8 cellular contexts compared by ENCODE assay signal in the genomic region with DNA sequence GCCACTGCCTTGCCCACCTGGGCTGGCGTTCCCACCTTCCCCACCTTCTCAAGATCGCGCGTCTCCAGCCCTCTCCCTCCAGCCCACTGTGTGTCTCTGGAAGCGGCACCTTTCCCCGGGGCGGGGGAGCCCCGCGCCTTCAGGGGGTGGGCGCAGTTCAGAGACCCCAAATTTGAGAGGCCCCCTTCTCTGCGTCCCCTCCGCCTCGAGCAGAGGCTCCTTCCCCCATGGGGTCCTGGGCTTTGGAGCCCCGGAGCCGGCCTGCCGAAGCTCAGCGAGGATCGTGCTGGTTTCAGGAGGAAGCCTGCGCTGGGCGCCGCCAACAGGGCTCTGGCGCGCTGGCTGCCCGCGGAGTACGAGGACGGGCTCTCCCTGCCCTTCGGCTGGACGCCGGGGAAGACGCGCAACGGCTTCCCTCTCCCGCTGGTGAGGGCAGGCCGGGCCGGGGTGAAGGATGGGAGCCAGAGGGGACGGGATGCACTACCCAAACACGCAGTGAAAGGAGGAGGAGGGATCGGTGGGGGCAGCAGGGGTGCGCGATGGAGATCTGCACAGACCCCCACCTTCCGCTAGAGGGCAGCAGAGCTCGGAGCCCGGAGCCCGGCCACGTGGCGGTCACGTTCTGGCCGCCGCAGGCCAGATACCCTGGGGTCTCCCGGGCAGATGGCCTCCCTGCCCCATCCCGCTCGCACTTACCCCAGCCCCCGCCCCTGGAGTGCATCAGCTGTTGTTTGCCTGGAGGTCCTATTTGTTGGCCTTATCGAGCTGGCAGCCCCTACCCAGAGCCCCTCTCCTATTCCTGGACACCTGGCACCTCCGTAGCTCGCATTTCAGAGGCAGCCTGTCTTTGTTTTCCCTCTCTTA. TPM values are rescaled to one million over a fixed set of nuclear protein-coding genes. Genes with fewer than 3 reads are reported as not detected.
DNase-seq lines count a peak whose midpoint lies in the region; ATAC-seq, FAIRE-seq and TF ChIP-seq lines count a peak whose summit lies in the region.

No MANE protein-coding gene starts in this region.

- H3K9me3 ChIP-seq in MM.1S (replicated peaks; ENCODE audit: insufficient read depth, low read length), result no peaks in the 10 kb centered on the region
- H3K9me3 ChIP-seq in right cardiac atrium (ENCODE audit: control insufficient read depth, low read length), result no peaks in the 10 kb centered on the region

- peak; percentile 97 for FAIRE-seq in urothelium cell line (lab: Jason Lieb, UNC)

- H3K27ac ChIP-seq in MM.1S (ENCODE audit: low read length), result no peak overlapping the region
- H3K27ac ChIP-seq in right cardiac atrium (ENCODE audit: low read length), result no peak overlapping the region
- H3K27ac ChIP-seq in rectal smooth muscle tissue (ENCODE audit: low read depth, low read length), result no peak overlapping the region

- H3K9me2 ChIP-seq in MM.1S (replicated peaks; ENCODE audit: insufficient read depth, low read length), result no peaks in the 10 kb centered on the region

- ATAC-seq in GM19035 (IDR thresholded peaks at IDR 0.05; ENCODE audit: unreplicated experiment) (peak; percentile 71), right cardiac atrium (peak; percentile 90 to 95)

- WGBS in right cardiac atrium, result 5% methylated on average over 57 of the region's 57 CpGs

- H3K4me1 ChIP-seq in MM.1S (ENCODE audit: low read length), result peaks cover 5% of the 10 kb centered on the region
- no peaks in the 10 kb centered on the region for H3K4me1 ChIP-seq in right cardiac atrium (ENCODE audit: control insufficient read depth, insufficient read depth, low read length)
- no peaks in the 10 kb centered on the region for H3K4me1 ChIP-seq in rectal smooth muscle tissue (ENCODE audit: control insufficient read depth, insufficient read depth, low read length)

- H3F3A ChIP-seq in MM.1S (ENCODE audit: insufficient read depth, low read length), result no peaks in the 10 kb centered on the region

- peaks cover 88% of the 10 kb centered on the region for H3K27me3 ChIP-seq in MM.1S (replicated peaks; ENCODE audit: insufficient read depth, low read length)
- H3K27me3 ChIP-seq in right cardiac atrium (ENCODE audit: control insufficient read depth, insufficient read depth), result no peaks in the 10 kb centered on the region
- H3K27me3 ChIP-seq in rectal smooth muscle tissue (ENCODE audit: control insufficient read depth, insufficient read depth, low read length), result no peaks in the 10 kb centered on the region

- H3K79me2 ChIP-seq in MM.1S (ENCODE audit: low read length), result no peaks in the 10 kb centered on the region

- H2AFZ ChIP-seq in MM.1S (ENCODE audit: low read length), result peak overlapping the region; percentile 90

- H3K4me3 ChIP-seq in MM.1S (ENCODE audit: low read length), result peak overlapping the region; percentile 58
- H3K4me3 ChIP-seq in right cardiac atrium (ENCODE audit: low read length), result peak overlapping the region; percentile 3
- peak overlapping the region; percentile 68 for H3K4me3 ChIP-seq in rectal smooth muscle tissue (ENCODE audit: low read length)

- peak; percentile 82 for TF ChIP-seq CTCF in MM.1S (IDR thresholded peaks at IDR 0.05; ENCODE audit: low read length)

- peak; percentile 89 for DNase-seq in AG08395 (ENCODE audit: low spot score)
- peak; percentile 42 for DNase-seq in MM.1S
- peak; percentile 58 for DNase-seq in T follicular helper cell (ENCODE audit: low read depth)
- peak; percentile 5 for DNase-seq in amniotic epithelial cell (ENCODE audit: low read depth)
- DNase-seq in right cardiac atrium, result peak; percentile 68 to 87 (median 86)
- DNase-seq in urothelium cell line (ENCODE audit: low spot score), result peak; percentile 98

- intact Hi-C loops in right cardiac atrium (cut with DNase I), result no loop called here

- H3K9ac ChIP-seq in MM.1S (ENCODE audit: low read length) (peak overlapping the region; percentile 26; the same call in 1 of the 2 replicates), rectal smooth muscle tissue (ENCODE audit: low read length) (no peak overlapping the region)

- H3K4me2 ChIP-seq in MM.1S (ENCODE audit: low read depth, low read length), result peak overlapping the region; percentile 100

- H3K36me3 ChIP-seq in MM.1S (replicated peaks; ENCODE audit: insufficient read depth, low read length) (no peaks in the 10 kb centered on the region), rectal smooth muscle tissue (ENCODE audit: control insufficient read depth, insufficient read depth, low read length) (no peaks in the 10 kb centered on the region)

- H4K20me1 ChIP-seq in MM.1S (ENCODE audit: insufficient read depth, low read length), result no peaks in the 10 kb centered on the region

RNA-seq across cellular contexts. Expression of a gene that starts 11.1 kb away (rescaled TPM):
- not detected for total RNA-seq in right cardiac atrium
- 0.29 TPM for polyA plus RNA-seq in right cardiac atrium

RNA-seq across cellular contexts. Expression of a gene that starts 30.4 kb away (rescaled TPM):
- total RNA-seq in right cardiac atrium, result 10 to 100 TPM in 1 of 4 donors, 1 to 10 TPM in 3; 5.6 to 11.4 (median 7.2) TPM
- 5.9 TPM for polyA plus RNA-seq in right cardiac atrium

RNA-seq across cellular contexts. Expression of a gene that starts 31.2 kb away (rescaled TPM):
- total RNA-seq in right cardiac atrium, result under 1 TPM; 0.06 to 0.50 (median 0.23) TPM
- 0.07 TPM for polyA plus RNA-seq in right cardiac atrium

RNA-seq across cellular contexts. Expression of a gene that starts 57.0 kb away (rescaled TPM):
- total RNA-seq in right cardiac atrium, result not detected
- not detected for polyA plus RNA-seq in right cardiac atrium

Comparison
In these comparisons a context has a peak if more than half of its experiments do, and no peak if none do; other contexts are left out.
1. DNase-seq: peak in every context shown above with its lines; median percentile 98 in urothelium cell line; 89 in AG08395; 86 in right cardiac atrium; 58 in T follicular helper cell; 42 in MM.1S; 5 in amniotic epithelial cell.
2. H3K4me3 ChIP-seq: peak in every context shown above with its lines; median percentile 68 in rectal smooth muscle tissue; 58 in MM.1S; 3 in right cardiac atrium.